Comparison of ENCODE assay signal across 20 cellular contexts in the genomic region with DNA sequence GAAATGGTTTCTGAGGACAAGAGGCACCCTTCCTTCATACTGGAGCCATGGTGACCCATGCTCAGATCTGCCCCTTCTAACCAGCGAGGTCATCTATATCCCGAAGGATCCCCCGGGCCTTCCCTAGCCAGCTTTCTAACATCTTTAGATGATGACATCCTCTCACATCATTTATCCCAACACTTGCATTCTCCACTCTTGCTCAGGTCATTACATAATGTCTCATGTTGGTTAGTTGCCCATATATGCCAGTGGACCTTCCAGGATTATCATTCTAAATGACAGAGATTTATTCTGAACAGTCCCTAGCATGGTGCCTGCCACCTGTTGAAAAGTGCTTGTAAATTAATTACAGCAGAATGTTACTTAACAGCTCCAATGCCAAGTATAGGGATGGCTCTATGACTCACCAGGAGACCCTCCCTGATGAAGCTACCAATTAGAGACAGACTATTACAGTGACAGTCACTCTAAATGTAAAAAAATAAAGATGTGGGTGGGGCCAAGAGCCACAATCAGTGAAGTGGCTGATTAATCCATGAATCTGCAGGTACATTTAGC. TPM values are rescaled to one million over a fixed set of nuclear protein-coding genes. Genes with fewer than 3 reads are reported as not detected.
DNase-seq lines count a peak whose midpoint lies in the region; ATAC-seq, FAIRE-seq and TF ChIP-seq lines count a peak whose summit lies in the region.
"Had no signal": no experiment of that assay in that cellular context is flagged by ENCODE, and none has a peak within 500 bp of the region (broad histone marks: within the 10 kb centered on the region; RNA-seq: fewer than 3 reads in every experiment).

No MANE protein-coding gene starts in this region.

- H3K27ac ChIP-seq in left ventricle myocardium inferior (replicated peaks), result peak overlapping the region; percentile 91
- peak overlapping the region; percentile 14 to 52 for H3K27ac ChIP-seq in esophagus (ENCODE audit: low read depth in 2 of 2, low read length in 1 of 2)
- no peak overlapping the region for H3K27ac ChIP-seq in small intestine (ENCODE audit: low read depth in 1 of 2, low read length in 1 of 2)
- H3K27ac ChIP-seq: 22Rv1, HL-60, KMS-11 had no signal

- H3K4me1 ChIP-seq in left ventricle myocardium inferior (peaks cover 90% of the 10 kb centered on the region), esophagus (ENCODE audit: control insufficient read depth in 2 of 2, insufficient read depth in 2 of 2, low read length in 1 of 2) (peaks cover 0 to 8% of the 10 kb centered on the region in 2 donors), small intestine (ENCODE audit: control insufficient read depth in 2 of 2, insufficient read depth in 1 of 2, low read depth in 1 of 2, low read length in 1 of 2) (peaks cover 5 to 14% of the 10 kb centered on the region in 2 donors)

- H3K4me3 ChIP-seq in left ventricle myocardium inferior (peak overlapping the region; percentile 70), esophagus (ENCODE audit: low read depth in 1 of 2, low read length in 2 of 2) (no peak overlapping the region), small intestine (ENCODE audit: low read depth in 1 of 2, low read length in 2 of 2) (no peak overlapping the region)

- 85 to 97% methylated on average over 3 of the region's 3 CpGs for WGBS in esophagus, 2 donors
- 94 to 100% (median 95%) methylated on average over 3 of the region's 3 CpGs for WGBS in small intestine, 3 donors

- H3K27me3 ChIP-seq in left ventricle myocardium inferior (ENCODE audit: low read depth), result no peaks in the 10 kb centered on the region
- no peaks in the 10 kb centered on the region for H3K27me3 ChIP-seq in esophagus (ENCODE audit: control insufficient read depth in 1 of 2, insufficient read depth in 2 of 2, low read length in 2 of 2)
- H3K27me3 ChIP-seq in small intestine (ENCODE audit: control insufficient read depth in 2 of 2, insufficient read depth in 2 of 2, low read length in 2 of 2), result no peaks in the 10 kb centered on the region

- peaks cover 6% of the 10 kb centered on the region for H3K36me3 ChIP-seq in left ventricle myocardium inferior
- H3K36me3 ChIP-seq in esophagus (ENCODE audit: control insufficient read depth in 2 of 2, insufficient read depth in 2 of 2, low read length in 1 of 2), result no peaks in the 10 kb centered on the region
- no peaks in the 10 kb centered on the region for H3K36me3 ChIP-seq in small intestine (ENCODE audit: control insufficient read depth in 2 of 2, insufficient read depth in 2 of 2, low read length in 2 of 2)

- no peak for FAIRE-seq in small intestine (lab: Jason Lieb, UNC)
- FAIRE-seq: G401.6 had no signal

- intact Hi-C loops in left ventricle myocardium inferior (cut with micrococcal nuclease) (loop anchor here (10.0 kb wide), 1 partner anchor 126 kb away; no protein-coding TSS in a partner anchor), left cardiac atrium (cut with DNase I) (loop anchor here in 1 of 2 donors (5.0 kb wide), 1 partner anchor 48 kb away; no protein-coding TSS in a partner anchor)

- DNase-seq in DMS 273 (lab: John Stamatoyannopoulos, UW; ENCODE audit: unreplicated experiment) (peak; percentile 26), DMS 273 treated with DMSO at 0.1 percent for 48 hours (lab: John Stamatoyannopoulos, UW) (no peak), left ventricle myocardium inferior (no peak), left cardiac atrium (no peak), small intestine (peak; percentile 18), iPS-NIHi7 (ENCODE audit: extremely low spot score) (no peak), NCI-H2171 (lab: John Stamatoyannopoulos, UW) (no peak)
- DNase-seq: H9, NCI-H1048, NCI-H187, NCI-H2107, NCI-H2227 treated with DMSO at 0.1 percent for 48 hours, NCI-H510A treated with DMSO at 0.1 percent for 48 hours, OCI-M1, SIG-M5 had no signal

- H3K9me3 ChIP-seq in left ventricle myocardium inferior (replicated peaks), result no peaks in the 10 kb centered on the region
- H3K9me3 ChIP-seq in esophagus (ENCODE audit: control insufficient read depth in 2 of 2, insufficient read depth in 1 of 2, low read depth in 1 of 2, low read length in 1 of 2), result no peaks in the 10 kb centered on the region
- no peaks in the 10 kb centered on the region for H3K9me3 ChIP-seq in small intestine (ENCODE audit: control insufficient read depth, low read depth)

- ATAC-seq in left cardiac atrium, result no peak

- no peak for TF ChIP-seq CTCF in left ventricle myocardium inferior (IDR thresholded peaks at IDR 0.05; ENCODE audit: borderline replicate concordance)

RNA-seq across cellular contexts. Expression of a gene that starts 22.6 kb away (rescaled TPM):
- 674 TPM for total RNA-seq in left ventricle myocardium inferior
- 100 to 1,000 TPM; 292 to 305 TPM for total RNA-seq in left cardiac atrium
- polyA plus RNA-seq in esophagus, result 100 to 1,000 TPM; 104 to 121 TPM
- polyA plus RNA-seq in small intestine, result 10 to 100 TPM; 25.7 to 41.4 (median 32.2) TPM

Comparison
In these comparisons a context has a peak if more than half of its experiments do, and no peak if none do; other contexts are left out.
1. DNase-seq: peak in DMS 273 (single experiment) and small intestine (single experiment); none in DMS 273 treated with DMSO at 0.1 percent for 48 hours (single experiment), left ventricle myocardium inferior (single experiment), left cardiac atrium (single experiment), iPS-NIHi7 (single experiment) and NCI-H2171 (single experiment).
2. H3K27ac ChIP-seq: peak in left ventricle myocardium inferior (single experiment) and esophagus (2 of 2); none in small intestine (0 of 2).